In the genomic region with DNA sequence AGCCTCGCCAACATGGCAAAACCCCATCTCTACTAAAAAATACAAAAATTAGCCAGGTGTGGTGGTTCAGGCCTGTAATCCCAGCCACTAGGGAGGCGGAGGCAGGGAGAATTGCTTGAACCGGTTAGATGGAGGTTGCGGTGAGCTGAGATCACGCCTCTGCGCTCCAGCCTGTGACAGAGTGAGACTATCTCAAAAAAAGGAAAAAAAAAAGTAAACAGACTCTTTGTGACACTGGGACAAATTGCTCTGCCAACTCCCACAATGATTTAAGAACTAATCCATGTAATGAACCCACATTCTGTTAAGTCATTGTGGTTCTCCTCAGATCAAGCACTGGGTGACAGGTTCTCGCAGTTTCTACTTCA, we compare ENCODE assay signal across 15 cellular contexts. TPM values are rescaled to one million over a fixed set of nuclear protein-coding genes. Genes with fewer than 3 reads are reported as not detected.
A peak's percentile ranks its signal among the peaks of the same experiment; 100 is the strongest.
DNase-seq lines count a peak whose midpoint lies in the region; ATAC-seq, FAIRE-seq and TF ChIP-seq lines count a peak whose summit lies in the region.
"Not testable (repeated sequence)": the region's sequence is repeated elsewhere in the genome, so short reads cannot be mapped to it uniquely, and the experiment has no call there.
"Had no signal": no experiment of that assay in that cellular context is flagged by ENCODE, and none has a peak within 500 bp of the region (broad histone marks: within the 10 kb centered on the region; RNA-seq: fewer than 3 reads in every experiment).

No MANE protein-coding gene starts in this region.

- FAIRE-seq in GM12891 (lab: Jason Lieb, UNC) = peak; percentile 84

- in situ Hi-C loops in mammary epithelial cell (cut with MboI; ENCODE audit: low sequenced_read_pairs in 2 of 2) = not testable (repeated sequence)

- TF ChIP-seq POLR2A in GM12891 (IDR thresholded peaks at IDR 0.05; ENCODE audit: low read depth, low read length) = not testable (repeated sequence)

- not testable (repeated sequence) for H3K4me1 Mint-ChIP-seq in T-helper 17 cell
- H3K4me1 Mint-ChIP-seq in activated naive CD4-positive, alpha-beta T cell treated with anti-CD3 and anti-CD28 coated beads, Interleukin-2, amount 10 ng/mL, durations not matched to agents 7 days and 5 days = peaks cover 38% of the 10 kb centered on the region
- H3K4me1 Mint-ChIP-seq in effector memory CD8-positive, alpha-beta T cell (ENCODE audit: low read depth in 2 of 2) = peaks cover 11 to 12% of the 10 kb centered on the region in 2 donors
- peaks cover 11% of the 10 kb centered on the region for H3K4me1 Mint-ChIP-seq in memory B cell

- H3K4me3 Mint-ChIP-seq in T-helper 17 cell; activated naive CD4-positive, alpha-beta T cell treated with anti-CD3 and anti-CD28 coated beads, Interleukin-2, amount 10 ng/mL, durations not matched to agents 7 days and 5 days; effector memory CD8-positive, alpha-beta T cell; memory B cell: not testable (repeated sequence)

- BruUV-seq in mammary epithelial cell (replicated peaks; lab: Mats Ljungman, UMichigan) = not testable (repeated sequence)

- H3K27me3 ChIP-seq in mammary epithelial cell (ENCODE audit: insufficient read depth, low read length) = not testable (repeated sequence)

- intact Hi-C loops in mammary epithelial cell (cut with micrococcal nuclease) = not testable (repeated sequence)

- H3K4me1 ChIP-seq in mammary epithelial cell (ENCODE audit: insufficient read depth, low read length) = not testable (repeated sequence)

- dilution Hi-C loops in mammary epithelial cell (cut with HindIII; ENCODE audit: low sequenced_read_pairs) = not testable (repeated sequence)

- H3K4me3 ChIP-seq in mammary epithelial cell (replicated peaks in 1 of 3; ENCODE audit: insufficient read depth in 1 of 3, low read depth in 2 of 3, low read length in 3 of 3) = not testable (repeated sequence)

- not testable (repeated sequence) for H3K27ac ChIP-seq in mammary epithelial cell (ENCODE audit: insufficient read depth, low read depth, low read length)

- not testable (repeated sequence) for H3K36me3 Mint-ChIP-seq in T-helper 17 cell (ENCODE audit: low read depth)
- H3K36me3 Mint-ChIP-seq in activated naive CD4-positive, alpha-beta T cell treated with anti-CD3 and anti-CD28 coated beads, Interleukin-2, amount 10 ng/mL, durations not matched to agents 7 days and 5 days = peaks cover 56% of the 10 kb centered on the region
- peaks cover 65% of the 10 kb centered on the region for H3K36me3 Mint-ChIP-seq in effector memory CD8-positive, alpha-beta T cell (ENCODE audit: insufficient read depth)
- peaks cover 23% of the 10 kb centered on the region for H3K36me3 Mint-ChIP-seq in memory B cell

- peaks cover 17% of the 10 kb centered on the region for H3K79me2 ChIP-seq in mammary epithelial cell (ENCODE audit: insufficient read depth, low read length)

- not testable (repeated sequence) for H4K20me1 ChIP-seq in mammary epithelial cell (ENCODE audit: insufficient read depth, low read length)

- peaks cover 18% of the 10 kb centered on the region for H3K36me3 ChIP-seq in mammary epithelial cell (ENCODE audit: insufficient read depth, low read length)

- CTCF ChIA-PET in activated naive CD4-positive, alpha-beta T cell treated with anti-CD3 and anti-CD28 coated beads, Interleukin-2, amount 10 ng/mL, durations not matched to agents 7 days and 5 days (lab: Charles Lee); mammary epithelial cell (lab: Charles Lee; ENCODE audit: low non-redundant PET): not testable (repeated sequence)

- H3K4me2 ChIP-seq in mammary epithelial cell (ENCODE audit: insufficient read depth, low read depth, low read length) = not testable (repeated sequence)

- whole genome bisulfite sequencing in mammary epithelial cell (ENCODE audit: low coverage, missing lambda C conversion rate) = 100% methylated on average over 1 of the region's 7 CpGs

- not testable (repeated sequence) for H3K9me3 ChIP-seq in T-helper 17 cell (ENCODE audit: control insufficient read depth, low read length, poor library complexity, severe bottlenecking); mammary epithelial cell (replicated peaks; ENCODE audit: insufficient read depth, low read length)

- ATAC-seq in T-helper 17 cell; effector memory CD8-positive, alpha-beta T cell (replicated peaks); memory B cell (ENCODE audit: low read depth): not testable (repeated sequence)
- ATAC-seq in esophagus mucosa = peak; percentile 66

- H3K27ac Mint-ChIP-seq in T-helper 17 cell = peak overlapping the region; percentile 37
- peak overlapping the region; percentile 14 for H3K27ac Mint-ChIP-seq in activated naive CD4-positive, alpha-beta T cell treated with anti-CD3 and anti-CD28 coated beads, Interleukin-2, amount 10 ng/mL, durations not matched to agents 7 days and 5 days
- H3K27ac Mint-ChIP-seq in effector memory CD8-positive, alpha-beta T cell = peak overlapping the region; percentile 60 to 68
- H3K27ac Mint-ChIP-seq in memory B cell = peak overlapping the region; percentile 46

- DNase-seq in GM12891 (ENCODE audit: insufficient read length, low spot score); T-helper 17 cell; activated naive CD4-positive, alpha-beta T cell treated with anti-CD3 and anti-CD28 coated beads, Interleukin-2, amount 10 ng/mL, durations not matched to agents 7 days and 5 days; mammary epithelial cell; effector memory CD8-positive, alpha-beta T cell; memory B cell (ENCODE audit: low spot score in 2 of 2): not testable (repeated sequence)
- peak; percentile 48 for DNase-seq in MV-4-11 (lab: John Stamatoyannopoulos, UW)

- peak overlapping the region; percentile 7 for H2AFZ ChIP-seq in mammary epithelial cell (ENCODE audit: low read depth, low read length)

- H3K9ac ChIP-seq in mammary epithelial cell (ENCODE audit: insufficient read depth, low read length) = not testable (repeated sequence)

- H3K27me3 Mint-ChIP-seq in T-helper 17 cell; activated naive CD4-positive, alpha-beta T cell treated with anti-CD3 and anti-CD28 coated beads, Interleukin-2, amount 10 ng/mL, durations not matched to agents 7 days and 5 days; effector memory CD8-positive, alpha-beta T cell; memory B cell: not testable (repeated sequence)

- not testable (repeated sequence) for TF ChIP-seq CTCF in mammary epithelial cell (conservative IDR thresholded peaks at IDR 0.05 in 1 of 2, IDR thresholded peaks at IDR 0.05 in 1 of 2; ENCODE audit: extremely low read depth in 1 of 2, insufficient read depth in 1 of 2, low read depth in 1 of 2, low read length in 2 of 2)

- not testable (repeated sequence) for H3K9me3 Mint-ChIP-seq in activated naive CD4-positive, alpha-beta T cell treated with anti-CD3 and anti-CD28 coated beads, Interleukin-2, amount 10 ng/mL, durations not matched to agents 7 days and 5 days; effector memory CD8-positive, alpha-beta T cell; memory B cell

RNA-seq across cellular contexts. Expression of gene DCLRE1C, which starts 11.0 kb away (rescaled TPM):
- polyA plus RNA-seq in GM12891 (2012; ENCODE audit: low read depth, missing spikeins) = 10.5 TPM
- total RNA-seq in T-helper 17 cell (10 to 100 TPM; 12.8 to 15.3 TPM), mammary epithelial cell (1 to 10 TPM; 8.8 to 9.6 TPM), esophagus mucosa (17.5 TPM)
- 4.2 TPM for polyA plus RNA-seq in mammary epithelial cell
- 4.3 TPM for polyA minus RNA-seq in mammary epithelial cell

RNA-seq across cellular contexts. Expression of gene MEIG1, which starts 16.3 kb away (rescaled TPM):
- polyA plus RNA-seq in GM12891 (2012; ENCODE audit: low read depth, missing spikeins) = 0.65 TPM
- total RNA-seq in T-helper 17 cell = not detected
- under 1 TPM in 1 of 2 donors, not detected in 1; 0.68 TPM for total RNA-seq in mammary epithelial cell
- not detected for polyA plus RNA-seq in mammary epithelial cell
- not detected for polyA minus RNA-seq in mammary epithelial cell
- not detected for total RNA-seq in esophagus mucosa
- total RNA-seq: Calu3; CD4-positive, alpha-beta memory T cell; Daoy; G401; GM23248; H1; H7 had no signal
- polyA plus RNA-seq: H1 had no signal

Comparison
In these comparisons a context has a peak if more than half of its experiments do, and no peak if none do; other contexts are left out.
1. H3K27ac Mint-ChIP-seq: peak in every context shown above with its lines; median percentile 64 in effector memory CD8-positive, alpha-beta T cell; 46 in memory B cell; 37 in T-helper 17 cell; 14 in activated naive CD4-positive, alpha-beta T cell treated with anti-CD3 and anti-CD28 coated beads, Interleukin-2, amount 10 ng/mL, durations not matched to agents 7 days and 5 days.